In the genomic region with DNA sequence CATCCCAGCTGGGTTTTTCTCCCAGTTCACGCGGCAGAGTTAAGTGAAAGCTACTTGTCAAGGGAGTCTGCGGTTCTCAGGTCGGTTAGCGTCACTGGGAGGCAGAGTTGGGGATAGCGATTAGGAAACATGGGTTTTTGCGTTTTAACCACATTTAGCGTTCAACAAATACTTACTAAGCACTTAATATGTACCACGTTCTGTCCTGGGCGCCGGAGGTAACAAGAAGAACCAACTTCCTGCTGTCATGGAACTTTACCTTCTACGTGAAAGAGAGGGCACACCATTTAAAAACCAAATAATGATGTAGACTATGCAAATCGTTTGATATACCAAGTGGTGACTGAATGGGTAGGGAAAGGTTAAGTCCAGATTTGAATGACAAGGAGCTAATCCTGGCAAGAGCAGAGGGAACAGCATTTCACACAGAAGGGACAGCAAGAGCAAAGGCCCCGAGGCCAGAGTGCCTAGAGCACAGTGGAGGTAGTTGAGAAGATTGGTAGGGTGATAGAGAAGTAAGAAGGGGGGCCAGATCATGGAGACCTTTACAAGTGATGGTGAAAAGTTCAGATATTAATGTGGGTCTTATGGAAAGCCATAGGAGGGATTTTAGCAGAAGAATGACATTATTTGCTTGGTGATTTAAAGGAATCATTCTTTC, we compare ENCODE assay signal across 8 cellular contexts. TPM values are rescaled to one million over a fixed set of nuclear protein-coding genes. Genes with fewer than 3 reads are reported as not detected.
DNase-seq lines count a peak whose midpoint lies in the region; ATAC-seq, FAIRE-seq and TF ChIP-seq lines count a peak whose summit lies in the region.

No MANE protein-coding gene starts in this region.

- peak overlapping the region; percentile 90 for H3K4me2 ChIP-seq in astrocyte (ENCODE audit: low read length)

- peaks cover 19% of the 10 kb centered on the region for H3K4me1 Mint-ChIP-seq in astrocyte (ENCODE audit: low read depth, unreplicated experiment)

- H3K27ac Mint-ChIP-seq in astrocyte (ENCODE audit: unreplicated experiment): peak overlapping the region; percentile 83

- TF ChIP-seq EP300 in upper lobe of left lung (IDR thresholded peaks at IDR 0.05): no peak

- H3K4me3 ChIP-seq in BJ (ENCODE audit: low read depth, low read length): peak overlapping the region; percentile 77
- peak overlapping the region; percentile 95 for H3K4me3 ChIP-seq in astrocyte (ENCODE audit: insufficient read depth, low read depth, low read length)
- H3K4me3 ChIP-seq in lung: peak overlapping the region; percentile 68
- H3K4me3 ChIP-seq in upper lobe of left lung: peak overlapping the region; percentile 80 to 98 (median 88)

- CTCF ChIA-PET in BJ (lab: Yijun Ruan, JAX): interaction anchor here (1.2 to 2.5 kb wide), 4 partner anchors 23 to 115 kb away, joined by 3 to 6 read pairs (median 4); no protein-coding TSS in a partner anchor

- TF ChIP-seq POLR2A in upper lobe of left lung (IDR thresholded peaks at IDR 0.05): no peak

- WGBS in lung, 2 donors: 2 to 3% methylated on average over 14 of the region's 14 CpGs
- 2 to 3% methylated on average over 13 to 14 of the region's 14 CpGs for WGBS in upper lobe of left lung, 2 donors

- DNase-seq in BJ (ENCODE audit: low read depth): no peak
- peak; percentile 82 for DNase-seq in astrocyte (ENCODE audit: low read depth)
- DNase-seq in lung (ENCODE audit: low spot score): no peak
- no peak for DNase-seq in upper lobe of left lung
- no peak for DNase-seq in NCI-H2196 treated with DMSO at 0.1 percent for 48 hours (lab: John Stamatoyannopoulos, UW; ENCODE audit: unreplicated experiment)
- no peak for DNase-seq in COLO829 (ENCODE audit: low spot score)

- peak overlapping the region; percentile 86 for H3K9ac ChIP-seq in astrocyte (ENCODE audit: low read length)

- peaks cover 45% of the 10 kb centered on the region for H3K79me2 ChIP-seq in astrocyte (ENCODE audit: insufficient read depth, low read length)

- H3K4me3 Mint-ChIP-seq in astrocyte (ENCODE audit: unreplicated experiment): peak overlapping the region; percentile 93

- H3K9me3 ChIP-seq in astrocyte (ENCODE audit: insufficient read depth, low read depth, low read length) (no peaks in the 10 kb centered on the region), lung (ENCODE audit: control insufficient read depth in 2 of 2, insufficient read depth in 1 of 2, low read length in 1 of 2) (no peaks in the 10 kb centered on the region), upper lobe of left lung (no peaks in the 10 kb centered on the region)

- no peak for FAIRE-seq in astrocyte (lab: Jason Lieb, UNC)

- H2AFZ ChIP-seq in astrocyte (ENCODE audit: low read depth, low read length): peak overlapping the region; percentile 92

- H3K27me3 Mint-ChIP-seq in astrocyte (ENCODE audit: low read depth, unreplicated experiment): no peaks in the 10 kb centered on the region

- no peak for TF ChIP-seq CTCF in BJ (IDR thresholded peaks at IDR 0.05; ENCODE audit: insufficient read depth, low read depth, low read length)
- no peak for TF ChIP-seq CTCF in astrocyte (IDR thresholded peaks at IDR 0.05; ENCODE audit: insufficient read depth, low read depth, low read length)
- TF ChIP-seq CTCF in lung (IDR thresholded peaks at IDR 0.05; ENCODE audit: control extremely low read depth, extremely low read depth): no peak
- no peak for TF ChIP-seq CTCF in upper lobe of left lung (IDR thresholded peaks at IDR 0.05)

- peak; percentile 11 for ATAC-seq in GM19351 (IDR thresholded peaks at IDR 0.05; ENCODE audit: unreplicated experiment)
- peak; percentile 1 for ATAC-seq in HG03575 (IDR thresholded peaks at IDR 0.05; ENCODE audit: extremely low read depth, insufficient number of reproducible peaks, low FRiP score, unreplicated experiment)
- ATAC-seq in lung (ENCODE audit: insufficient read depth, low FRiP score): no peak
- ATAC-seq in upper lobe of left lung (ENCODE audit: low FRiP score in 2 of 2): no peak

- peaks cover 23% of the 10 kb centered on the region for H4K20me1 ChIP-seq in astrocyte (ENCODE audit: insufficient read depth, low read length)

- H3K36me3 ChIP-seq in BJ (ENCODE audit: control insufficient read depth, insufficient read depth, low read length) (no peaks in the 10 kb centered on the region), astrocyte (ENCODE audit: insufficient read depth, low read length) (peaks cover 11% of the 10 kb centered on the region), lung (ENCODE audit: control insufficient read depth in 2 of 2, insufficient read depth in 2 of 2, low read length in 2 of 2) (peaks cover 3 to 8% of the 10 kb centered on the region in 2 donors), upper lobe of left lung (peaks cover 0 to 19% (median 10%) of the 10 kb centered on the region in 4 donors)

- POLR2A ChIA-PET in BJ (lab: Charles Lee): interaction anchor here (0.6 kb wide), 1 partner anchor 396 kb away, joined by 3 read pairs; no protein-coding TSS in a partner anchor

- H3K4me1 ChIP-seq in astrocyte (ENCODE audit: insufficient read depth, low read length): peaks cover 13% of the 10 kb centered on the region
- H3K4me1 ChIP-seq in lung (ENCODE audit: control insufficient read depth in 2 of 2, insufficient read depth in 2 of 2, low read length in 2 of 2): peaks cover 2 to 19% of the 10 kb centered on the region in 2 donors
- peaks cover 15 to 26% (median 19%) of the 10 kb centered on the region in 4 donors for H3K4me1 ChIP-seq in upper lobe of left lung

- H3K27ac ChIP-seq in astrocyte (ENCODE audit: low read depth, low read length): peak overlapping the region; percentile 82
- H3K27ac ChIP-seq in lung (ENCODE audit: low read depth in 1 of 2, low read length in 1 of 2): peak overlapping the region; percentile 59 to 95
- peak overlapping the region; percentile 93 to 96 (median 94) for H3K27ac ChIP-seq in upper lobe of left lung

- H3K9me3 Mint-ChIP-seq in astrocyte (ENCODE audit: unreplicated experiment): no peaks in the 10 kb centered on the region

- H3K36me3 Mint-ChIP-seq in astrocyte (ENCODE audit: low read depth, unreplicated experiment): peaks cover 6% of the 10 kb centered on the region

- H3K27me3 ChIP-seq in BJ (ENCODE audit: control insufficient read depth, insufficient read depth, low read length) (no peaks in the 10 kb centered on the region), astrocyte (ENCODE audit: insufficient read depth, low read length) (no peaks in the 10 kb centered on the region), lung (ENCODE audit: control insufficient read depth, insufficient read depth) (no peaks in the 10 kb centered on the region), upper lobe of left lung (no peaks in the 10 kb centered on the region)

RNA-seq across cellular contexts. Expression of a gene that starts 0.7 kb away (rescaled TPM):
- polyA plus RNA-seq in BJ (2011; rRNA removed) (12.1 and 16.1 TPM in 2 replicates), lung (10 to 100 TPM; 10.2 to 15.2 TPM)
- 11.7 and 13.2 TPM in 2 replicates for polyA minus RNA-seq in BJ (2011; rRNA and poly(A)+ RNA removed)
- total RNA-seq in astrocyte (16.7 and 18.3 TPM in 2 replicates), lung (10 to 100 TPM; 15.0 to 25.4 TPM), upper lobe of left lung (10 to 100 TPM in 5 of 6 donors, 1 to 10 TPM in 1; 6.0 to 24.8 (median 13.9) TPM)

RNA-seq across cellular contexts. Expression of a gene that starts 0.8 kb away (rescaled TPM):
- not detected in 2 replicates for polyA plus RNA-seq in BJ (2011; rRNA removed)
- polyA minus RNA-seq in BJ (2011; rRNA and poly(A)+ RNA removed): not detected in 2 replicates
- 0.10 and 0.30 TPM in 2 replicates for total RNA-seq in astrocyte
- total RNA-seq in lung: under 1 TPM in 1 of 2 donors, not detected in 1; 0.15 TPM
- polyA plus RNA-seq in lung: not detected
- total RNA-seq in upper lobe of left lung: not detected

Comparison
In these comparisons a context has a peak if more than half of its experiments do, and no peak if none do; other contexts are left out.
1. ATAC-seq: peak in GM19351 (single experiment) and HG03575 (single experiment); none in lung (single experiment) and upper lobe of left lung (0 of 2).
2. Peak in every context shown above with its lines, with median percentiles within 50 percentile points of each other: H3K4me3 ChIP-seq and H3K27ac ChIP-seq.